Comparison of ENCODE assay signal across 1 cellular context in genomic region chr13:112105244-112105681, GRCh38.
TF ChIP-seq lines count a peak whose summit lies in the region.

No MANE protein-coding gene starts in this region.

TF ChIP-seq in WTC11, 78 proteins besides CTCF, POLR2A, EP300 and RAD21 (continued from another document):
- TF ChIP-seq ZNF512 (CRISPR knock-in tag; IDR thresholded peaks at IDR 0.05; ENCODE audit: borderline replicate concordance) (no peak), KAT7 (CRISPR knock-in tag; IDR thresholded peaks at IDR 0.05; ENCODE audit: borderline replicate concordance) (no peak), MXD4 (CRISPR knock-in tag; IDR thresholded peaks at IDR 0.05; ENCODE audit: borderline replicate concordance) (no peak), SMAD4 (CRISPR knock-in tag; IDR thresholded peaks at IDR 0.05) (no peak), MYBL2 (CRISPR knock-in tag; IDR thresholded peaks at IDR 0.05) (no peak)
